Comparison of ENCODE assay signal across 2 cellular contexts in the genomic region with DNA sequence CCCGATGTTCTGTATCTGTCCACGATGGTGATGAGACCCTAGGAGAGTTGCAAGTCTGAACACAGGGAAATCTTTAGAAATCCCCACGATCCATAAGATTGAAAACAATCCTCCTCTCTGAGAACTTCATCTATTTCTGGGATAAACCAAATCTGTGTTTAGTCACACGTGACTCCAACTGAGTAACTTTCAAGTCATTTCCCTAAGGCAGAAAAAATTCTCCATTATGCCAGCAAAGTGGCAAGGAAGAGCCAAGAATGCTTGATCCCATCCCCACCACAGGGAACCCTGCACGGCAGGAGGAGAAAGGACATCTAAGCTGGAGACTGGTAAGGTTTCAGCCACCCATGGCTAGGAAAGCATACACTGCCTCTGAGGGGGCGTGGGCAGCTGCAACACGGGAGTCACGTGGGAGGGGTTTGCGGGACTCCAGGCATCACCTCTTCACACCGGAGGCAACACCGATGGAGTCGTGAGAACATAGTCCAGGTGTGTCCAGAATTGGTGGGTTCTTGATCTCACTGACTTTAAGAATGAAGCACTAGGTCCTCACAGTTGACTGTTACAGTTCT.
TF ChIP-seq lines count a peak whose summit lies in the region.

No MANE protein-coding gene starts in this region.

TF ChIP-seq in GM23338, 12 proteins besides CTCF, POLR2A, EP300 and RAD21 (continues in another document):
- TF ChIP-seq, protein P1, sequence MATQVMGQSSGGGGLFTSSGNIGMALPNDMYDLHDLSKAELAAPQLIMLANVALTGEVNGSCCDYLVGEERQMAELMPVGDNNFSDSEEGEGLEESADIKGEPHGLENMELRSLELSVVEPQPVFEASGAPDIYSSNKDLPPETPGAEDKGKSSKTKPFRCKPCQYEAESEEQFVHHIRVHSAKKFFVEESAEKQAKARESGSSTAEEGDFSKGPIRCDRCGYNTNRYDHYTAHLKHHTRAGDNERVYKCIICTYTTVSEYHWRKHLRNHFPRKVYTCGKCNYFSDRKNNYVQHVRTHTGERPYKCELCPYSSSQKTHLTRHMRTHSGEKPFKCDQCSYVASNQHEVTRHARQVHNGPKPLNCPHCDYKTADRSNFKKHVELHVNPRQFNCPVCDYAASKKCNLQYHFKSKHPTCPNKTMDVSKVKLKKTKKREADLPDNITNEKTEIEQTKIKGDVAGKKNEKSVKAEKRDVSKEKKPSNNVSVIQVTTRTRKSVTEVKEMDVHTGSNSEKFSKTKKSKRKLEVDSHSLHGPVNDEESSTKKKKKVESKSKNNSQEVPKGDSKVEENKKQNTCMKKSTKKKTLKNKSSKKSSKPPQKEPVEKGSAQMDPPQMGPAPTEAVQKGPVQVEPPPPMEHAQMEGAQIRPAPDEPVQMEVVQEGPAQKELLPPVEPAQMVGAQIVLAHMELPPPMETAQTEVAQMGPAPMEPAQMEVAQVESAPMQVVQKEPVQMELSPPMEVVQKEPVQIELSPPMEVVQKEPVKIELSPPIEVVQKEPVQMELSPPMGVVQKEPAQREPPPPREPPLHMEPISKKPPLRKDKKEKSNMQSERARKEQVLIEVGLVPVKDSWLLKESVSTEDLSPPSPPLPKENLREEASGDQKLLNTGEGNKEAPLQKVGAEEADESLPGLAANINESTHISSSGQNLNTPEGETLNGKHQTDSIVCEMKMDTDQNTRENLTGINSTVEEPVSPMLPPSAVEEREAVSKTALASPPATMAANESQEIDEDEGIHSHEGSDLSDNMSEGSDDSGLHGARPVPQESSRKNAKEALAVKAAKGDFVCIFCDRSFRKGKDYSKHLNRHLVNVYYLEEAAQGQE (IDR thresholded peaks at IDR 0.05; ENCODE audit: unreplicated experiment), result no peak
- TF ChIP-seq, protein P2, sequence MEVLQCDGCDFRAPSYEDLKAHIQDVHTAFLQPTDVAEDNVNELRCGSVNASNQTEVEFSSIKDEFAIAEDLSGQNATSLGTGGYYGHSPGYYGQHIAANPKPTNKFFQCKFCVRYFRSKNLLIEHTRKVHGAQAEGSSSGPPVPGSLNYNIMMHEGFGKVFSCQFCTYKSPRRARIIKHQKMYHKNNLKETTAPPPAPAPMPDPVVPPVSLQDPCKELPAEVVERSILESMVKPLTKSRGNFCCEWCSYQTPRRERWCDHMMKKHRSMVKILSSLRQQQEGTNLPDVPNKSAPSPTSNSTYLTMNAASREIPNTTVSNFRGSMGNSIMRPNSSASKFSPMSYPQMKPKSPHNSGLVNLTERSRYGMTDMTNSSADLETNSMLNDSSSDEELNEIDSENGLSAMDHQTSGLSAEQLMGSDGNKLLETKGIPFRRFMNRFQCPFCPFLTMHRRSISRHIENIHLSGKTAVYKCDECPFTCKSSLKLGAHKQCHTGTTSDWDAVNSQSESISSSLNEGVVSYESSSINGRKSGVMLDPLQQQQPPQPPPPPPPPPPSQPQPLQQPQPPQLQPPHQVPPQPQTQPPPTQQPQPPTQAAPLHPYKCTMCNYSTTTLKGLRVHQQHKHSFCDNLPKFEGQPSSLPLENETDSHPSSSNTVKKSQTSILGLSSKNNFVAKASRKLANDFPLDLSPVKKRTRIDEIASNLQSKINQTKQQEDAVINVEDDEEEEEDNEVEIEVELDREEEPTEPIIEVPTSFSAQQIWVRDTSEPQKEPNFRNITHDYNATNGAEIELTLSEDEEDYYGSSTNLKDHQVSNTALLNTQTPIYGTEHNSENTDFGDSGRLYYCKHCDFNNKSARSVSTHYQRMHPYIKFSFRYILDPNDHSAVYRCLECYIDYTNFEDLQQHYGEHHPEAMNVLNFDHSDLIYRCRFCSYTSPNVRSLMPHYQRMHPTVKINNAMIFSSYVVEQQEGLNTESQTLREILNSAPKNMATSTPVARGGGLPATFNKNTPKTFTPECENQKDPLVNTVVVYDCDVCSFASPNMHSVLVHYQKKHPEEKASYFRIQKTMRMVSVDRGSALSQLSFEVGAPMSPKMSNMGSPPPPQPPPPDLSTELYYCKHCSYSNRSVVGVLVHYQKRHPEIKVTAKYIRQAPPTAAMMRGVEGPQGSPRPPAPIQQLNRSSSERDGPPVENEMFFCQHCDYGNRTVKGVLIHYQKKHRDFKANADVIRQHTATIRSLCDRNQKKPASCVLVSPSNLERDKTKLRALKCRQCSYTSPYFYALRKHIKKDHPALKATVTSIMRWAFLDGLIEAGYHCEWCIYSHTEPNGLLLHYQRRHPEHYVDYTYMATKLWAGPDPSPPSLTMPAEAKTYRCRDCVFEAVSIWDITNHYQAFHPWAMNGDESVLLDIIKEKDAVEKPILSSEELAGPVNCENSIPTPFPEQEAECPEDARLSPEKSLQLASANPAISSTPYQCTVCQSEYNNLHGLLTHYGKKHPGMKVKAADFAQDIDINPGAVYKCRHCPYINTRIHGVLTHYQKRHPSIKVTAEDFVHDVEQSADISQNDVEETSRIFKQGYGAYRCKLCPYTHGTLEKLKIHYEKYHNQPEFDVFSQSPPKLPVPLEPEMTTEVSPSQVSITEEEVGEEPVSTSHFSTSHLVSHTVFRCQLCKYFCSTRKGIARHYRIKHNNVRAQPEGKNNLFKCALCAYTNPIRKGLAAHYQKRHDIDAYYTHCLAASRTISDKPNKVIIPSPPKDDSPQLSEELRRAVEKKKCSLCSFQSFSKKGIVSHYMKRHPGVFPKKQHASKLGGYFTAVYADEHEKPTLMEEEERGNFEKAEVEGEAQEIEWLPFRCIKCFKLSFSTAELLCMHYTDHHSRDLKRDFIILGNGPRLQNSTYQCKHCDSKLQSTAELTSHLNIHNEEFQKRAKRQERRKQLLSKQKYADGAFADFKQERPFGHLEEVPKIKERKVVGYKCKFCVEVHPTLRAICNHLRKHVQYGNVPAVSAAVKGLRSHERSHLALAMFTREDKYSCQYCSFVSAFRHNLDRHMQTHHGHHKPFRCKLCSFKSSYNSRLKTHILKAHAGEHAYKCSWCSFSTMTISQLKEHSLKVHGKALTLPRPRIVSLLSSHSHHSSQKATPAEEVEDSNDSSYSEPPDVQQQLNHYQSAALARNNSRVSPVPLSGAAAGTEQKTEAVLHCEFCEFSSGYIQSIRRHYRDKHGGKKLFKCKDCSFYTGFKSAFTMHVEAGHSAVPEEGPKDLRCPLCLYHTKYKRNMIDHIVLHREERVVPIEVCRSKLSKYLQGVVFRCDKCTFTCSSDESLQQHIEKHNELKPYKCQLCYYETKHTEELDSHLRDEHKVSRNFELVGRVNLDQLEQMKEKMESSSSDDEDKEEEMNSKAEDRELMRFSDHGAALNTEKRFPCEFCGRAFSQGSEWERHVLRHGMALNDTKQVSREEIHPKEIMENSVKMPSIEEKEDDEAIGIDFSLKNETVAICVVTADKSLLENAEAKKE (CRISPR knock-in tag; IDR thresholded peaks at IDR 0.05), result no peak
- TF ChIP-seq CREB1 (CRISPR knock-in tag; IDR thresholded peaks at IDR 0.05; ENCODE audit: low read depth), result no peak
- no peak for TF ChIP-seq ZNF331 (CRISPR knock-in tag; IDR thresholded peaks at IDR 0.05; ENCODE audit: low read depth)
- TF ChIP-seq POLR2AphosphoS5 (IDR thresholded peaks at IDR 0.05; ENCODE audit: low read depth), result no peak
- TF ChIP-seq, protein P3, sequence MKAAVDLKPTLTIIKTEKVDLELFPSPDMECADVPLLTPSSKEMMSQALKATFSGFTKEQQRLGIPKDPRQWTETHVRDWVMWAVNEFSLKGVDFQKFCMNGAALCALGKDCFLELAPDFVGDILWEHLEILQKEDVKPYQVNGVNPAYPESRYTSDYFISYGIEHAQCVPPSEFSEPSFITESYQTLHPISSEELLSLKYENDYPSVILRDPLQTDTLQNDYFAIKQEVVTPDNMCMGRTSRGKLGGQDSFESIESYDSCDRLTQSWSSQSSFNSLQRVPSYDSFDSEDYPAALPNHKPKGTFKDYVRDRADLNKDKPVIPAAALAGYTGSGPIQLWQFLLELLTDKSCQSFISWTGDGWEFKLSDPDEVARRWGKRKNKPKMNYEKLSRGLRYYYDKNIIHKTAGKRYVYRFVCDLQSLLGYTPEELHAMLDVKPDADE (IDR thresholded peaks at IDR 0.05), result no peak
- TF ChIP-seq EZH2phosphoT487 (IDR thresholded peaks at IDR 0.05; ENCODE audit: unreplicated experiment), result no peak
- no peak for TF ChIP-seq STAT1 (IDR thresholded peaks at IDR 0.05; ENCODE audit: unreplicated experiment)
- TF ChIP-seq EZH2 (IDR thresholded peaks at IDR 0.05; ENCODE audit: low read depth, unreplicated experiment), result no peak

TF ChIP-seq in K562, 482 proteins besides CTCF, POLR2A, EP300 and RAD21:
- TF ChIP-seq ZNF507 (tag; conservative IDR thresholded peaks at IDR 0.05), result no peak
- TF ChIP-seq ZFP30 (CRISPR knock-in tag; IDR thresholded peaks at IDR 0.05; ENCODE audit: borderline replicate concordance), result no peak
- TF ChIP-seq GABPB1 (CRISPR knock-in tag; IDR thresholded peaks at IDR 0.05), result no peak
- TF ChIP-seq, protein P4, sequence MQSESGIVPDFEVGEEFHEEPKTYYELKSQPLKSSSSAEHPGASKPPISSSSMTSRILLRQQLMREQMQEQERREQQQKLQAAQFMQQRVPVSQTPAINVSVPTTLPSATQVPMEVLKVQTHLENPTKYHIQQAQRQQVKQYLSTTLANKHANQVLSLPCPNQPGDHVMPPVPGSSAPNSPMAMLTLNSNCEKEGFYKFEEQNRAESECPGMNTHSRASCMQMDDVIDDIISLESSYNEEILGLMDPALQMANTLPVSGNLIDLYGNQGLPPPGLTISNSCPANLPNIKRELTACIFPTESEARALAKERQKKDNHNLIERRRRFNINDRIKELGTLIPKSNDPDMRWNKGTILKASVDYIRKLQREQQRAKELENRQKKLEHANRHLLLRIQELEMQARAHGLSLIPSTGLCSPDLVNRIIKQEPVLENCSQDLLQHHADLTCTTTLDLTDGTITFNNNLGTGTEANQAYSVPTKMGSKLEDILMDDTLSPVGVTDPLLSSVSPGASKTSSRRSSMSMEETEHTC (IDR thresholded peaks at IDR 0.05), result no peak
- TF ChIP-seq, protein P5, sequence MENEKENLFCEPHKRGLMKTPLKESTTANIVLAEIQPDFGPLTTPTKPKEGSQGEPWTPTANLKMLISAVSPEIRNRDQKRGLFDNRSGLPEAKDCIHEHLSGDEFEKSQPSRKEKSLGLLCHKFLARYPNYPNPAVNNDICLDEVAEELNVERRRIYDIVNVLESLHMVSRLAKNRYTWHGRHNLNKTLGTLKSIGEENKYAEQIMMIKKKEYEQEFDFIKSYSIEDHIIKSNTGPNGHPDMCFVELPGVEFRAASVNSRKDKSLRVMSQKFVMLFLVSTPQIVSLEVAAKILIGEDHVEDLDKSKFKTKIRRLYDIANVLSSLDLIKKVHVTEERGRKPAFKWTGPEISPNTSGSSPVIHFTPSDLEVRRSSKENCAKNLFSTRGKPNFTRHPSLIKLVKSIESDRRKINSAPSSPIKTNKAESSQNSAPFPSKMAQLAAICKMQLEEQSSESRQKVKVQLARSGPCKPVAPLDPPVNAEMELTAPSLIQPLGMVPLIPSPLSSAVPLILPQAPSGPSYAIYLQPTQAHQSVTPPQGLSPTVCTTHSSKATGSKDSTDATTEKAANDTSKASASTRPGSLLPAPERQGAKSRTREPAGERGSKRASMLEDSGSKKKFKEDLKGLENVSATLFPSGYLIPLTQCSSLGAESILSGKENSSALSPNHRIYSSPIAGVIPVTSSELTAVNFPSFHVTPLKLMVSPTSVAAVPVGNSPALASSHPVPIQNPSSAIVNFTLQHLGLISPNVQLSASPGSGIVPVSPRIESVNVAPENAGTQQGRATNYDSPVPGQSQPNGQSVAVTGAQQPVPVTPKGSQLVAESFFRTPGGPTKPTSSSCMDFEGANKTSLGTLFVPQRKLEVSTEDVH (IDR thresholded peaks at IDR 0.05; ENCODE audit: low read depth, partially characterized antibody), result no peak
- TF ChIP-seq, protein P6, sequence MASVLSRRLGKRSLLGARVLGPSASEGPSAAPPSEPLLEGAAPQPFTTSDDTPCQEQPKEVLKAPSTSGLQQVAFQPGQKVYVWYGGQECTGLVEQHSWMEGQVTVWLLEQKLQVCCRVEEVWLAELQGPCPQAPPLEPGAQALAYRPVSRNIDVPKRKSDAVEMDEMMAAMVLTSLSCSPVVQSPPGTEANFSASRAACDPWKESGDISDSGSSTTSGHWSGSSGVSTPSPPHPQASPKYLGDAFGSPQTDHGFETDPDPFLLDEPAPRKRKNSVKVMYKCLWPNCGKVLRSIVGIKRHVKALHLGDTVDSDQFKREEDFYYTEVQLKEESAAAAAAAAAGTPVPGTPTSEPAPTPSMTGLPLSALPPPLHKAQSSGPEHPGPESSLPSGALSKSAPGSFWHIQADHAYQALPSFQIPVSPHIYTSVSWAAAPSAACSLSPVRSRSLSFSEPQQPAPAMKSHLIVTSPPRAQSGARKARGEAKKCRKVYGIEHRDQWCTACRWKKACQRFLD (CRISPR knock-in tag; IDR thresholded peaks at IDR 0.05), result no peak
- no peak for TF ChIP-seq GATAD2B (IDR thresholded peaks at IDR 0.05; ENCODE audit: borderline replicate concordance)
- no peak for TF ChIP-seq ZNF316 (IDR thresholded peaks at IDR 0.05)
- TF ChIP-seq RBM34 (IDR thresholded peaks at IDR 0.05; ENCODE audit: borderline replicate concordance, insufficient read depth, low read length), result no peak
- TF ChIP-seq SMARCE1 (IDR thresholded peaks at IDR 0.05), result no peak
